In the genomic region with DNA sequence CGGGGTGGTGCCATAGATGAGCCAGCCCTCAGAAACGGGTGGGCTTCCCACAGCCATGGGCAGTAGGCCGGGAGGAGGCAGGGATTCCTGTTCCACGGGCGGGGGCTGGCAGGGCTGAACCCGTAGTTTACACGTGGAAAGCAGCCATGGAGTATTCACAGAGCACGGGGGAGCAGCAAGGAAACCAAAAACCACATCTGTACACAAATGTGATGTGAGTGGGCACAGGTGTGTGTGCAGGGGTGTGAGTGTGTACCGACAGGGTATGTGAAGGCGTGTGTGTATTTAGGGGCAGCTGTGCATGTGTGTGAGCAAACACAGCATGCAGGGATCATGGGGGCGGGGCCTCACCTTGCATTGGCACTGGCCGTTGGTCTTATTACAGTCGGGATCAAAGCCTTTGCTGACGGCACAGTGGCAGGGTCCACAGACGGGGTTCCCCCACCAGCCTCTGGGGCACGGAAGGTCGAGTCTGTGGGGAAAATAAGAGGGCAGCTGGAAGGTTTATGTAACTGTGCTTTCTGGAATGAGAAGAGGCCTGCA, we compare ENCODE assay signal across 22 cellular contexts. TPM values are rescaled to one million over a fixed set of nuclear protein-coding genes. Genes with fewer than 3 reads are reported as not detected.
DNase-seq lines count a peak whose midpoint lies in the region; ATAC-seq and TF ChIP-seq lines count a peak whose summit lies in the region.
"Had no signal": no experiment of that assay in that cellular context is flagged by ENCODE, and none has a peak within 500 bp of the region (broad histone marks: within the 10 kb centered on the region; RNA-seq: fewer than 3 reads in every experiment).

No MANE protein-coding gene starts in this region.

- H2BK5ac ChIP-seq in neuronal stem cell (ENCODE audit: low read length): no peak overlapping the region

- peaks cover 0 to 2% of the 10 kb centered on the region in 2 donors for H3K9me3 ChIP-seq in neuronal stem cell (replicated peaks in 1 of 2; ENCODE audit: control insufficient read depth in 2 of 2, insufficient read depth in 1 of 2, low read depth in 1 of 2, low read length in 2 of 2)
- H3K9me3 ChIP-seq: SJSA1 had no signal

- no peaks in the 10 kb centered on the region for H3K79me1 ChIP-seq in neuronal stem cell (ENCODE audit: low read depth, low read length)

- H3K27me3 ChIP-seq in neuronal stem cell (ENCODE audit: control insufficient read depth in 3 of 3, insufficient read depth in 3 of 3, low read depth in 1 of 3, low read length in 3 of 3): no peaks in the 10 kb centered on the region
- H3K27me3 ChIP-seq: SJSA1 had no signal

- H4K91ac ChIP-seq in neuronal stem cell (ENCODE audit: low read depth, low read length, poor library complexity): no peak overlapping the region

- H2BK120ac ChIP-seq in neuronal stem cell (ENCODE audit: low read depth, low read length): no peak overlapping the region

- no CpG with 5 or more reads among the region's 17 CpGs for WGBS in neuronal stem cell (ENCODE audit: extremely low coverage in 2 of 2, insufficient read length in 2 of 2, insufficient replicate concordance in 1 of 2), 2 donors

- H3K23ac ChIP-seq in neuronal stem cell (ENCODE audit: low read depth, low read length, poor library complexity): no peak overlapping the region

- H3K14ac ChIP-seq in neuronal stem cell (ENCODE audit: low read length): no peak overlapping the region

- no peaks in the 10 kb centered on the region for H3K27me3 Mint-ChIP-seq in activated CD8-positive, alpha-beta memory T cell treated with anti-CD3 and anti-CD28 coated beads, Interleukin-2, amount 10 ng/mL, durations not matched to agents 7 days and 5 days
- no peaks in the 10 kb centered on the region for H3K27me3 Mint-ChIP-seq in chondrocyte (ENCODE audit: low read depth)
- H3K27me3 Mint-ChIP-seq: B cell had no signal

- H2AFZ ChIP-seq in neuronal stem cell (ENCODE audit: low read length): no peak overlapping the region

- H3K18ac ChIP-seq in neuronal stem cell (ENCODE audit: low read length): no peak overlapping the region

- H3K4me3 ChIP-seq in neuronal stem cell (ENCODE audit: low read length in 2 of 2): no peak overlapping the region
- H3K4me3 ChIP-seq: SJSA1 had no signal

- no peak overlapping the region for H3K27ac Mint-ChIP-seq in activated CD8-positive, alpha-beta memory T cell treated with anti-CD3 and anti-CD28 coated beads, Interleukin-2, amount 10 ng/mL, durations not matched to agents 7 days and 5 days
- H3K27ac Mint-ChIP-seq in chondrocyte (ENCODE audit: unreplicated experiment): no peak overlapping the region
- H3K27ac Mint-ChIP-seq: B cell; CD4-positive, CD25-positive, alpha-beta regulatory T cell had no signal

- peak overlapping the region; percentile 16; the same call in 1 of the 2 replicates for H3K27ac ChIP-seq in RWPE1
- H3K27ac ChIP-seq in neuronal stem cell (replicated peaks; ENCODE audit: low read length): no peak overlapping the region
- H3K27ac ChIP-seq: KMS-11, SJSA1 had no signal

- H3K36me3 ChIP-seq in neuronal stem cell (replicated peaks in 1 of 2; ENCODE audit: control insufficient read depth in 2 of 2, insufficient read depth in 2 of 2, low read length in 2 of 2): peaks cover 2 to 38% of the 10 kb centered on the region in 2 donors
- H3K36me3 ChIP-seq: SJSA1 had no signal

- DNase-seq in activated CD8-positive, alpha-beta memory T cell treated with anti-CD3 and anti-CD28 coated beads, Interleukin-2, amount 10 ng/mL, durations not matched to agents 7 days and 5 days: no peak
- no peak for DNase-seq in activated CD8-positive, alpha-beta memory T cell treated with anti-CD3 and anti-CD28 coated beads for 24 hours
- DNase-seq in RWPE1 (ENCODE audit: low spot score) (no peak), chondrocyte (ENCODE audit: low spot score) (peak; percentile 75), neuronal stem cell (ENCODE audit: low spot score) (no peak), occipital lobe (lab: John Stamatoyannopoulos, UW) (no peak), left ventricle myocardium superior (no peak), iPS-NIHi11 (ENCODE audit: low spot score) (no peak)
- DNase-seq: 8988T; Calu3; CD4-positive, CD25-positive, alpha-beta regulatory T cell; DMS53; MV-4-11; NCI-H1417; NCI-H187 treated with DMSO at 0.1 percent for 48 hours; NCI-H2227 treated with DMSO at 0.1 percent for 48 hours; NCI-H510A treated with DMSO at 0.1 percent for 48 hours; NCI-H82; PC-3 had no signal

- no peaks in the 10 kb centered on the region for H3K36me3 Mint-ChIP-seq in activated CD8-positive, alpha-beta memory T cell treated with anti-CD3 and anti-CD28 coated beads, Interleukin-2, amount 10 ng/mL, durations not matched to agents 7 days and 5 days
- peaks cover 10% of the 10 kb centered on the region for H3K36me3 Mint-ChIP-seq in chondrocyte (ENCODE audit: low read depth)
- H3K36me3 Mint-ChIP-seq: CD4-positive, CD25-positive, alpha-beta regulatory T cell had no signal

- no peak overlapping the region for H3K4me2 ChIP-seq in neuronal stem cell (ENCODE audit: insufficient read depth, low read length, poor library complexity, severe bottlenecking)
- H3K4me2 ChIP-seq: KMS-11 had no signal

- no peak overlapping the region for H3K4me3 Mint-ChIP-seq in activated CD8-positive, alpha-beta memory T cell treated with anti-CD3 and anti-CD28 coated beads, Interleukin-2, amount 10 ng/mL, durations not matched to agents 7 days and 5 days
- no peak overlapping the region for H3K4me3 Mint-ChIP-seq in chondrocyte (ENCODE audit: unreplicated experiment)
- H3K4me3 Mint-ChIP-seq: B cell; CD4-positive, CD25-positive, alpha-beta regulatory T cell had no signal

- CTCF ChIA-PET in activated CD8-positive, alpha-beta memory T cell treated with anti-CD3 and anti-CD28 coated beads, Interleukin-2, amount 10 ng/mL, durations not matched to agents 7 days and 5 days (lab: Charles Lee): interaction anchor here (1.6 kb wide), 1 partner anchor 26 kb away, joined by 11 read pairs; no protein-coding TSS in a partner anchor
- CTCF ChIA-PET in RWPE1 (lab: Yijun Ruan, JAX): interaction anchor here (0.6 kb wide), 1 partner anchor 64 kb away, joined by 3 read pairs; no protein-coding TSS in a partner anchor

- peak overlapping the region; percentile 30 for H2AK5ac ChIP-seq in neuronal stem cell (ENCODE audit: low read depth, low read length)

- POLR2A ChIA-PET in RWPE1 (lab: Yijun Ruan, JAX; ENCODE audit: low non-redundant PET): no interaction called here

- H3K9me3 Mint-ChIP-seq in activated CD8-positive, alpha-beta memory T cell treated with anti-CD3 and anti-CD28 coated beads, Interleukin-2, amount 10 ng/mL, durations not matched to agents 7 days and 5 days (ENCODE audit: low read depth): no peaks in the 10 kb centered on the region
- H3K9me3 Mint-ChIP-seq in chondrocyte (ENCODE audit: low read depth): no peaks in the 10 kb centered on the region
- H3K9me3 Mint-ChIP-seq: CD4-positive, CD25-positive, alpha-beta regulatory T cell had no signal

- intact Hi-C loops in left ventricle myocardium superior (cut with micrococcal nuclease): no loop called here

- H2BK12ac ChIP-seq in neuronal stem cell (ENCODE audit: low read length): peak overlapping the region; percentile 14

- no peak overlapping the region for H4K8ac ChIP-seq in neuronal stem cell (ENCODE audit: low read depth, low read length)

- H3K4me1 ChIP-seq in neuronal stem cell (ENCODE audit: control insufficient read depth in 2 of 2, insufficient read depth in 1 of 2, low read depth in 1 of 2, low read length in 2 of 2): no peaks in the 10 kb centered on the region

- no peak overlapping the region for H3K4ac ChIP-seq in neuronal stem cell (ENCODE audit: low read length)

- no peak for TF ChIP-seq CTCF in RWPE1 (conservative IDR thresholded peaks at IDR 0.05; ENCODE audit: low read depth)
- no peak for TF ChIP-seq CTCF in chondrocyte (IDR thresholded peaks at IDR 0.05)

- ATAC-seq in activated CD8-positive, alpha-beta memory T cell treated with anti-CD3 and anti-CD28 coated beads, Interleukin-2, amount 10 ng/mL, durations not matched to agents 7 days and 5 days: peak; percentile 23
- no peak for ATAC-seq in left ventricle myocardium superior
- ATAC-seq: PC-3 had no signal

- no peak overlapping the region for H3K9ac ChIP-seq in neuronal stem cell (ENCODE audit: low read depth, low read length, poor library complexity)
- H3K9ac ChIP-seq: KMS-11 had no signal

- H2BK15ac ChIP-seq in neuronal stem cell (ENCODE audit: low read length): no peak overlapping the region

- no peaks in the 10 kb centered on the region for H3K4me1 Mint-ChIP-seq in activated CD8-positive, alpha-beta memory T cell treated with anti-CD3 and anti-CD28 coated beads, Interleukin-2, amount 10 ng/mL, durations not matched to agents 7 days and 5 days
- peaks cover 17% of the 10 kb centered on the region for H3K4me1 Mint-ChIP-seq in chondrocyte (ENCODE audit: low read depth)
- H3K4me1 Mint-ChIP-seq: B cell had no signal

RNA-seq across cellular contexts. Expression of a gene that starts 58.3 kb away (rescaled TPM):
- total RNA-seq in activated CD8-positive, alpha-beta memory T cell treated with anti-CD3 and anti-CD28 coated beads, Interleukin-2, amount 10 ng/mL, durations not matched to agents 7 days and 5 days: 10 to 100 TPM; 86.7 to 89.1 TPM
- total RNA-seq in chondrocyte (26.5 to 39.2 TPM (median 27.3 TPM) in 3 replicates), occipital lobe (19.0 TPM), left ventricle myocardium superior (44.0 TPM)
- polyA plus RNA-seq in neuronal stem cell (2013, experiment 1 of 2): 30.9 TPM
- polyA plus RNA-seq in neuronal stem cell (2013, experiment 2 of 2): 33.3 TPM
